6 cellular contexts compared by ENCODE assay signal in the genomic region with DNA sequence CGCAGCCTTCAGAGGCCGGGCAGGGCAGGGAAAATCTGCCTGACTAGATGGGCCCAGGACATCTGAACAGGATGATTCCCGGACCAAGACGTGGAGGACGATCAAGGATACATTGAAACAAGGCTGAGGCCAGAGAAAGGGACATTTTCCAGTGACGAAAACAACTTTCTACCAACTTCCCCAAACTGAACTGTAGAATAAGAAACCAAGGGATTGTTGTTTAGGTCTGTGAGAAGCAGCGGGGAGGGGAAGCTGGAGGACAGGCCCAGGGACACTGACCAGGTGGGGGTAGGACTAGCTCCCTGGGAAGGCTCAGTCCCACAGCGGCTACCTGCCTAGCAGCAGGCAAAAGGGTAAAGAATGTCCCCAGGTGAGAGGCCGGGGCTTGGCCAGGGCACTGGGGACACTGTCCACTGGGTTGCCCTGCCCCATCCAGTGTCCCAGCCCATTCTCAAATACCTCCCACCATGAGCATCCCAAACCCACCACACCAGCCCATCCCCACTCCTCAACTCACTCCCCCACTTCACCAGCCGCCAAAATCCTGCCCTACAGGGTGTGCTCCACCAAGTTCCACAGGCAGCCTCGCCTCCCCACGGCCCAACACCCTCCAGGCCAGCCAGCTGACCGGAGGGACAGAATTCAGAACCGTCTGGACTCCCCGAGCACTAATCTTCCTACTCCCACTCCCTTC. TPM values are rescaled to one million over a fixed set of nuclear protein-coding genes. Genes with fewer than 3 reads are reported as not detected.
DNase-seq lines count a peak whose midpoint lies in the region; ATAC-seq and TF ChIP-seq lines count a peak whose summit lies in the region.

No MANE protein-coding gene starts in this region.

- TF ChIP-seq CTCF in HFF-Myc (IDR thresholded peaks at IDR 0.05; ENCODE audit: low read depth, low read length, missing control alignments) (no peak), dorsolateral prefrontal cortex (IDR thresholded peaks at IDR 0.05 in 54 of 56, conservative IDR thresholded peaks at IDR 0.05 in 2 of 56; ENCODE audit: low read depth in 1 of 56, partially characterized antibody in 56 of 56) (no peak), GM13976 (IDR thresholded peaks at IDR 0.05; ENCODE audit: borderline replicate concordance, control extremely low read depth, extremely low read depth, insufficient read depth, missing control alignments) (no peak)

- peak overlapping the region in 58 of 59 donors; percentile 49 to 99 (median 92) for H3K27ac ChIP-seq in dorsolateral prefrontal cortex

- H3K4me3 ChIP-seq in HFF-Myc (replicated peaks; ENCODE audit: low read depth, low read length) (peak overlapping the region; percentile 78), dorsolateral prefrontal cortex (peak overlapping the region; percentile 43 to 90 (median 73))

- intact Hi-C loops in dorsolateral prefrontal cortex (cut with DNase I): no loop called here

- in situ Hi-C loops in GM13976 (cut with MboI; ENCODE audit: low sequenced_read_pairs, unreplicated experiment): no loop called here

- no peak for DNase-seq in HFF-Myc (ENCODE audit: extremely low read depth, low read depth)
- no peak for DNase-seq in dorsolateral prefrontal cortex
- peak; percentile 51 for DNase-seq in pons (ENCODE audit: low spot score)
- no peak for DNase-seq in T-helper 9 cell
- DNase-seq in GM13976 (ENCODE audit: low spot score): no peak

- no peaks in the 10 kb centered on the region for H3K27me3 ChIP-seq in dorsolateral prefrontal cortex

- ATAC-seq in HG03095 (IDR thresholded peaks at IDR 0.05; ENCODE audit: unreplicated experiment): no peak

RNA-seq across cellular contexts. Expression of a gene that starts 1.0 kb away (rescaled TPM):
- 100 to 1,000 TPM in 1 of 120 experiments, 10 to 100 TPM in 119; 16.4 to 101 (median 39.3) TPM for total RNA-seq in dorsolateral prefrontal cortex

RNA-seq across cellular contexts. Expression of a gene that starts 30.4 kb away (rescaled TPM):
- under 1 TPM in 1 of 120 experiments, not detected in 119; 0.39 TPM for total RNA-seq in dorsolateral prefrontal cortex

RNA-seq across cellular contexts. Expression of a gene that starts 34.5 kb away (rescaled TPM):
- total RNA-seq in dorsolateral prefrontal cortex: 1 to 10 TPM in 24 of 120 experiments, under 1 TPM in 28, not detected in 68; 0.23 to 4.8 (median 0.89) TPM

RNA-seq across cellular contexts. Expression of a gene that starts 43.1 kb away (rescaled TPM):
- total RNA-seq in dorsolateral prefrontal cortex: 10 to 100 TPM in 100 of 120 experiments, 1 to 10 TPM in 20; 4.6 to 36.0 (median 16.2) TPM
